Comparison of ENCODE assay signal across 8 cellular contexts in the genomic region with DNA sequence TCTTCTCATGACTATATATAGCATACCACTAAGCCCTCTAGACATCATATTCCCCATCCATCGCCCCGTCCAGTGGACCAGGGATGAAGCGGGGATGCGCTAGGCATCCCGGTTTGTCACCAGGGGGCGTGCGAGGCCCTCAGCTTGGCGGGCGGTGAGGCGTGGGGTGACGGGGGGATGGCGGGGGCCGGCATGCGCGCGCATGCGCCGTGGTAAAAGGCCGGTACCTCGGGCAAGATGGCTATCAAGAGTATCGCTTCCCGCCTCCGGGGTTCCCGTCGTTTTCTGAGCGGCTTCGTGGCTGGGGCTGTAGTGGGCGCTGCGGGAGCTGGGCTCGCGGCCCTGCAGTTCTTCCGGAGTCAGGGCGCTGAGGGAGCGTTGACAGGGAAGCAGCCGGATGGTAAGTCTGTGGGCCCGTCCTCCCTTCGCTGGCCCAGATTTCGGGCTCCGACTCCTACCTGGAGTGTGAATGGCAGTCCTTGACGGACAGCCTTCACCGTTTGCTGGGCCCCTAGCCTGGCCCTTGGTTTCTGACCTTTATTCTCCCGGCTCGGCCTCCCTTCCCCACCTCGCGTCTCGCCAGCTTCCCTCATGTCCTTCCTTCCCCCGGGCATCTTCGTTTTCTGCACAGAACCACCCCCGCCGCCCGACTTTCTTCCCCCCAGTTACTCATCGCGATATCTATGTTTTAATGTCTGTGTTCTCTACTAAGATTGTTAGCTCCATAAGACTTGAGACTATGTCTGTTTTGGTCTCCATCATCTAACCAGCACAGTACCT. TPM values are rescaled to one million over a fixed set of nuclear protein-coding genes. Genes with fewer than 3 reads are reported as not detected.
DNase-seq lines count a peak whose midpoint lies in the region; ATAC-seq and TF ChIP-seq lines count a peak whose summit lies in the region.

A gene with protein sequence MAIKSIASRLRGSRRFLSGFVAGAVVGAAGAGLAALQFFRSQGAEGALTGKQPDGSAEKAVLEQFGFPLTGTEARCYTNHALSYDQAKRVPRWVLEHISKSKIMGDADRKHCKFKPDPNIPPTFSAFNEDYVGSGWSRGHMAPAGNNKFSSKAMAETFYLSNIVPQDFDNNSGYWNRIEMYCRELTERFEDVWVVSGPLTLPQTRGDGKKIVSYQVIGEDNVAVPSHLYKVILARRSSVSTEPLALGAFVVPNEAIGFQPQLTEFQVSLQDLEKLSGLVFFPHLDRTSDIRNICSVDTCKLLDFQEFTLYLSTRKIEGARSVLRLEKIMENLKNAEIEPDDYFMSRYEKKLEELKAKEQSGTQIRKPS (plus strand): TSS at position 210 of the 780 bp plus-strand sequence. CDS start 28 bp downstream, at position 238.

- H3K27ac ChIP-seq in DOHH2 (ENCODE audit: low read depth, low read length) (peak within 1 kb of the TSS; percentile 63), Karpas-422 (ENCODE audit: low read length) (peak within 1 kb of the TSS; percentile 77), Peyer's patch (peak within 1 kb of the TSS; percentile 59 to 81 (median 70)), esophagus squamous epithelium (peak within 1 kb of the TSS; percentile 76 to 89 (median 84))

- H3K9me2 ChIP-seq in DOHH2 (replicated peaks; ENCODE audit: control insufficient read depth, low read length), result no peaks in the 10 kb centered on the region
- H3K9me2 ChIP-seq in Karpas-422 (replicated peaks; ENCODE audit: insufficient read depth, low read length), result no peaks in the 10 kb centered on the region; the same call in 1 of the 2 replicates

- H3K79me2 ChIP-seq in DOHH2 (ENCODE audit: control insufficient read depth, low read length), result peaks cover 23% of the 10 kb centered on the region
- H3K79me2 ChIP-seq in Karpas-422 (ENCODE audit: low read length), result peaks cover 40% of the 10 kb centered on the region

- TF ChIP-seq POLR2A in Peyer's patch (IDR thresholded peaks at IDR 0.05) (no peak), esophagus squamous epithelium (IDR thresholded peaks at IDR 0.05) (no peak)

- H3K4me1 ChIP-seq in DOHH2 (ENCODE audit: control insufficient read depth, low read length) (peaks cover 16% of the 10 kb centered on the region), Karpas-422 (ENCODE audit: low read length) (peaks cover 23% of the 10 kb centered on the region), Peyer's patch (peaks cover 0 to 4% (median 0%) of the 10 kb centered on the region in 4 donors), esophagus squamous epithelium (peaks cover 0 to 19% (median 0%) of the 10 kb centered on the region in 3 donors)

- TF ChIP-seq CTCF in DOHH2 (IDR thresholded peaks at IDR 0.05; ENCODE audit: low read depth, low read length, poor library complexity, severe bottlenecking) (peak; percentile 85), Peyer's patch (IDR thresholded peaks at IDR 0.05) (peak; percentile 41 to 95 (median 72)), esophagus squamous epithelium (IDR thresholded peaks at IDR 0.05) (peak; percentile 70 to 95 (median 80))

- intact Hi-C loops in esophagus squamous epithelium (cut with DNase I), result no loop called here

- no peaks in the 10 kb centered on the region for H3K9me3 ChIP-seq in DOHH2 (ENCODE audit: control insufficient read depth, insufficient read depth, low read length)
- no peaks in the 10 kb centered on the region for H3K9me3 ChIP-seq in Karpas-422 (ENCODE audit: low read length)
- no peaks in the 10 kb centered on the region for H3K9me3 ChIP-seq in Peyer's patch
- no peaks in the 10 kb centered on the region for H3K9me3 ChIP-seq in esophagus squamous epithelium

- 1 to 2% methylated on average over 15 of the region's 53 CpGs for WGBS in esophagus squamous epithelium, 2 donors

- peaks cover 35% of the 10 kb centered on the region for H3K36me3 ChIP-seq in DOHH2 (ENCODE audit: control insufficient read depth, low read length)
- H3K36me3 ChIP-seq in Karpas-422 (ENCODE audit: insufficient read depth, low read length), result peaks cover 29% of the 10 kb centered on the region
- no peaks in the 10 kb centered on the region for H3K36me3 ChIP-seq in Peyer's patch
- peaks cover 0 to 10% (median 0%) of the 10 kb centered on the region in 3 donors for H3K36me3 ChIP-seq in esophagus squamous epithelium

- H3K4me3 ChIP-seq in DOHH2 (ENCODE audit: low read length) (peak within 1 kb of the TSS; percentile 82), Karpas-422 (ENCODE audit: low read length) (peak within 1 kb of the TSS; percentile 91), Peyer's patch (peak within 1 kb of the TSS; percentile 68 to 81 (median 69)), esophagus squamous epithelium (peak within 1 kb of the TSS; percentile 50 to 94 (median 77))

- ATAC-seq in GM21786 (IDR thresholded peaks at IDR 0.05; ENCODE audit: unreplicated experiment), result peak; percentile 91

- peak within 1 kb of the TSS; percentile 93 for H3K9ac ChIP-seq in Karpas-422 (ENCODE audit: low read length)

- H3K4me2 ChIP-seq in DOHH2 (ENCODE audit: low read length) (peak within 1 kb of the TSS; percentile 73), Karpas-422 (ENCODE audit: low read depth, low read length, poor library complexity, severe bottlenecking) (peak within 1 kb of the TSS; percentile 80)

- H3F3A ChIP-seq in DOHH2 (ENCODE audit: control insufficient read depth, insufficient read depth), result no peaks in the 10 kb centered on the region

- H2AFZ ChIP-seq in Karpas-422 (ENCODE audit: low read length), result peak within 1 kb of the TSS; percentile 82

- H3K27me3 ChIP-seq in DOHH2 (ENCODE audit: control insufficient read depth, low read length) (no peaks in the 10 kb centered on the region), Karpas-422 (ENCODE audit: low read length) (no peaks in the 10 kb centered on the region), Peyer's patch (no peaks in the 10 kb centered on the region), esophagus squamous epithelium (no peaks in the 10 kb centered on the region)

- H4K20me1 ChIP-seq in DOHH2 (ENCODE audit: control insufficient read depth, insufficient read depth, low read depth, low read length), result no peaks in the 10 kb centered on the region
- H4K20me1 ChIP-seq in Karpas-422 (ENCODE audit: insufficient read depth, low read depth, low read length), result no peaks in the 10 kb centered on the region

- DNase-seq in Karpas-422 (peak; percentile 97), Peyer's patch (peak; percentile 85 to 96 (median 96)), esophagus squamous epithelium (lab: John Stamatoyannopoulos, UW) (peak; percentile 42), myocyte (ENCODE audit: low read depth) (peak; percentile 94)
- DNase-seq in activated T-cell treated with anti-CD3 and anti-CD28 coated beads, Interleukin-2, amount 50 U/mL, for 48 hours, result peak; percentile 97
- DNase-seq in stimulated activated CD8-positive, alpha-beta memory T cell treated with anti-CD3 and anti-CD28 coated beads, Interleukin-7, amount 100 ng/mL, for 48 hours (ENCODE audit: extremely low read depth in 1 of 2, low read depth in 1 of 2), result peak; percentile 87 to 92

RNA-seq across cellular contexts. Expression of the gene that starts here (rescaled TPM):
- total RNA-seq in Karpas-422 (2014; rRNA removed; shearing (Covaris generic); ENCODE audit: low replicate concordance), result 21.4 and 33.2 TPM in 2 replicates
- total RNA-seq in Peyer's patch (10 to 100 TPM; 11.4 to 44.6 (median 17.2) TPM), esophagus squamous epithelium (10 to 100 TPM in 1 of 4 donors, 1 to 10 TPM in 3; 3.3 to 10.3 (median 5.3) TPM), myocyte (25.9 and 30.3 TPM in 2 replicates)
- polyA plus RNA-seq in myocyte (2012), result 28.0 TPM

Comparison
In these comparisons a context has a peak if more than half of its experiments do, and no peak if none do; other contexts are left out.
1. Peak in every context shown above with its lines: DNase-seq, ATAC-seq, H3K4me3 ChIP-seq and H3K27ac ChIP-seq.
2. DNase-seq: peak in every context shown above with its lines; median percentile 97 in Karpas-422; 97 in activated T-cell treated with anti-CD3 and anti-CD28 coated beads, Interleukin-2, amount 50 U/mL, for 48 hours; 96 in Peyer's patch; 94 in myocyte; 90 in stimulated activated CD8-positive, alpha-beta memory T cell treated with anti-CD3 and anti-CD28 coated beads, Interleukin-7, amount 100 ng/mL, for 48 hours; 42 in esophagus squamous epithelium.